In the genomic region with DNA sequence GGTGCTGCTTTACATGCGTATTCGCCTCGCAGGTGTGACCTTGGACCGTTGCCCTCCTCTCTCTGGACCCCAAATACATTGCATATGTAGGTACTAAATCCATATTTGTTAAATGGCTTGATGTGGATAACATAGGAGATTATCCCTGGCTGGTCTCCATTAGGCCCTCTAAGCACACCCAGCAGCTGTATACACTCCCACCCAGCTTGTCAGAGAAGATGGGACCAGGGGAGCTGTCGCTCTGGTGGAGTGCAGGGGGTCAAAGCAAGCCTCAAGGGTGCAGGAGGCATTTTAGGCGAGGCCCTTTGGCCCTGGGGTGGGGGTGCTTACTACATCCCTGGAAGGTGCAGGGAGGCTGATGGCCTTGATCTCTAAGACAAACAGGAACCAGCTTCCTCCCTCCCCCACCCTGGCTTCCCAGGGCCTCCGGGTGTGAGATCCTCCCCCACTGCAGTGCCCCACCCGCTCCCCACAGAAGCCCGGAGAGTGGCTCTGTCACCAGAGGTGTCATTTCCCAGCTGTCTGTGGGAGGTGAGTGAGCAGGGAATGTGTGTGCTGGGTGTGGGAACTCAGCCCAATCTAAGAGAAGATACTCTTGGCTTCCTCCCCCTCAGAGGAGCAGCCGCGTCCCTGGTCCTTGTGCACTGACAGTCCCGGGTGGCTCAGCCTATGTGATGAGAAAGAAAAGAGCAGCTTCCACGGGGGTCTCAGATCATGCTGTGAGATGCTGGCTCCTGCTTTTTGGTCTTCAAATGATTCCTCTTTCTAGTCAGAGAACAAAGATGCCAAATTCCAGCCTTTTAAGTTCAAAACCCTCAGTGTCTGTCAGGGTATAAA, we compare ENCODE assay signal across 1 cellular context.
TF ChIP-seq lines count a peak whose summit lies in the region.

No MANE protein-coding gene starts in this region.

TF ChIP-seq in HepG2, 621 proteins besides CTCF, POLR2A, EP300 and RAD21 (continued from another document and continues in another):
- TF ChIP-seq, protein P1, sequence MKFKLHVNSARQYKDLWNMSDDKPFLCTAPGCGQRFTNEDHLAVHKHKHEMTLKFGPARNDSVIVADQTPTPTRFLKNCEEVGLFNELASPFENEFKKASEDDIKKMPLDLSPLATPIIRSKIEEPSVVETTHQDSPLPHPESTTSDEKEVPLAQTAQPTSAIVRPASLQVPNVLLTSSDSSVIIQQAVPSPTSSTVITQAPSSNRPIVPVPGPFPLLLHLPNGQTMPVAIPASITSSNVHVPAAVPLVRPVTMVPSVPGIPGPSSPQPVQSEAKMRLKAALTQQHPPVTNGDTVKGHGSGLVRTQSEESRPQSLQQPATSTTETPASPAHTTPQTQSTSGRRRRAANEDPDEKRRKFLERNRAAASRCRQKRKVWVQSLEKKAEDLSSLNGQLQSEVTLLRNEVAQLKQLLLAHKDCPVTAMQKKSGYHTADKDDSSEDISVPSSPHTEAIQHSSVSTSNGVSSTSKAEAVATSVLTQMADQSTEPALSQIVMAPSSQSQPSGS (CRISPR knock-in tag; IDR thresholded peaks at IDR 0.05), result 0 out of 2 replicates have a peak, but pooled peaks have one; percentile 19
- TF ChIP-seq FOSL1 (CRISPR knock-in tag; IDR thresholded peaks at IDR 0.05; ENCODE audit: borderline replicate concordance), result no peak
- 0 out of 2 replicates have a peak, but pooled peaks have one; percentile 19 for TF ChIP-seq RCOR2 (CRISPR knock-in tag; IDR thresholded peaks at IDR 0.05)
- TF ChIP-seq RBM22 (optimal IDR thresholded peaks at IDR 0.05; ENCODE audit: low read length), result no peak
- no peak for TF ChIP-seq DNMT1 (CRISPR knock-in tag; IDR thresholded peaks at IDR 0.05)
- no peak for TF ChIP-seq NBN (conservative IDR thresholded peaks at IDR 0.05)
- no peak for TF ChIP-seq MBD4 (IDR thresholded peaks at IDR 0.05; ENCODE audit: borderline replicate concordance, low read length)
- peak; percentile 60 for TF ChIP-seq HDAC1 (CRISPR knock-in tag; IDR thresholded peaks at IDR 0.05)
- no peak for TF ChIP-seq ZNF3 (CRISPR knock-in tag; IDR thresholded peaks at IDR 0.05)
- TF ChIP-seq HOXA3 (CRISPR knock-in tag; IDR thresholded peaks at IDR 0.05), result peak; percentile 46; the same call in 1 of the 2 replicates
- TF ChIP-seq, protein P2, sequence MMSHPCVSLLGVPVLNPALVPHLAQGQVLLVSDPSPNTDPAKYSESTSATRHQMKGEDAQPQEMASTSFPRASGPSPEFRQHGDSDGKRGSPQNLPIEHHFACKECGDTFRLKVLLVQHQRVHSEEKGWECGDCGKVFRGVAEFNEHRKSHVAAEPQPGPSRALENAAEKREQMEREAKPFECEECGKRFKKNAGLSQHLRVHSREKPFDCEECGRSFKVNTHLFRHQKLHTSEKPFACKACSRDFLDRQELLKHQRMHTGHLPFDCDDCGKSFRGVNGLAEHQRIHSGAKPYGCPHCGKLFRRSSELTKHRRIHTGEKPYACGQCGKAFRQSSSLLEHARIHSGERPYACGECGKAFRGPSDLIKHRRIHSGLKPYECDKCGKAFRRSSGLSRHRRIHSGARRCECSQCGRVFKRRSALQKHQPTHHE (CRISPR knock-in tag; IDR thresholded peaks at IDR 0.05; ENCODE audit: borderline replicate concordance), result no peak
- TF ChIP-seq ZC3H13 (CRISPR knock-in tag; IDR thresholded peaks at IDR 0.05), result no peak
- TF ChIP-seq SP2 (CRISPR knock-in tag; IDR thresholded peaks at IDR 0.05), result no peak
- no peak for TF ChIP-seq HDAC6 (IDR thresholded peaks at IDR 0.05; ENCODE audit: low read depth, low read length)
- TF ChIP-seq SALL1 (CRISPR knock-in tag; IDR thresholded peaks at IDR 0.05), result peak; percentile 79
- TF ChIP-seq, protein P3, sequence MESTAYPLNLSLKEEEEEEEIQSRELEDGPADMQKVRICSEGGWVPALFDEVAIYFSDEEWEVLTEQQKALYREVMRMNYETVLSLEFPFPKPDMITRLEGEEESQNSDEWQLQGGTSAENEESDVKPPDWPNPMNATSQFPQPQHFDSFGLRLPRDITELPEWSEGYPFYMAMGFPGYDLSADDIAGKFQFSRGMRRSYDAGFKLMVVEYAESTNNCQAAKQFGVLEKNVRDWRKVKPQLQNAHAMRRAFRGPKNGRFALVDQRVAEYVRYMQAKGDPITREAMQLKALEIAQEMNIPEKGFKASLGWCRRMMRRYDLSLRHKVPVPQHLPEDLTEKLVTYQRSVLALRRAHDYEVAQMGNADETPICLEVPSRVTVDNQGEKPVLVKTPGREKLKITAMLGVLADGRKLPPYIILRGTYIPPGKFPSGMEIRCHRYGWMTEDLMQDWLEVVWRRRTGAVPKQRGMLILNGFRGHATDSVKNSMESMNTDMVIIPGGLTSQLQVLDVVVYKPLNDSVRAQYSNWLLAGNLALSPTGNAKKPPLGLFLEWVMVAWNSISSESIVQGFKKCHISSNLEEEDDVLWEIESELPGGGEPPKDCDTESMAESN (CRISPR knock-in tag; conservative IDR thresholded peaks at IDR 0.05), result no peak
- TF ChIP-seq TBX3 (IDR thresholded peaks at IDR 0.05; ENCODE audit: borderline replicate concordance), result no peak
- TF ChIP-seq ZNF383 (CRISPR knock-in tag; IDR thresholded peaks at IDR 0.05; ENCODE audit: borderline replicate concordance), result 0 out of 2 replicates have a peak, but pooled peaks have one; percentile 10
- peak; percentile 58; the same call in 1 of the 2 replicates for TF ChIP-seq RARA (CRISPR knock-in tag; IDR thresholded peaks at IDR 0.05)
- no peak for TF ChIP-seq ZBTB14 (CRISPR knock-in tag; IDR thresholded peaks at IDR 0.05)
- TF ChIP-seq, protein P4, sequence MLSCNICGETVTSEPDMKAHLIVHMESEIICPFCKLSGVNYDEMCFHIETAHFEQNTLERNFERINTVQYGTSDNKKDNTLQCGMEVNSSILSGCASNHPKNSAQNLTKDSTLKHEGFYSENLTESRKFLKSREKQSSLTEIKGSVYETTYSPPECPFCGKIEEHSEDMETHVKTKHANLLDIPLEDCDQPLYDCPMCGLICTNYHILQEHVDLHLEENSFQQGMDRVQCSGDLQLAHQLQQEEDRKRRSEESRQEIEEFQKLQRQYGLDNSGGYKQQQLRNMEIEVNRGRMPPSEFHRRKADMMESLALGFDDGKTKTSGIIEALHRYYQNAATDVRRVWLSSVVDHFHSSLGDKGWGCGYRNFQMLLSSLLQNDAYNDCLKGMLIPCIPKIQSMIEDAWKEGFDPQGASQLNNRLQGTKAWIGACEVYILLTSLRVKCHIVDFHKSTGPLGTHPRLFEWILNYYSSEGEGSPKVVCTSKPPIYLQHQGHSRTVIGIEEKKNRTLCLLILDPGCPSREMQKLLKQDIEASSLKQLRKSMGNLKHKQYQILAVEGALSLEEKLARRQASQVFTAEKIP (CRISPR knock-in tag; IDR thresholded peaks at IDR 0.05; ENCODE audit: borderline replicate concordance), result no peak
- TF ChIP-seq RNF2 (conservative IDR thresholded peaks at IDR 0.05; ENCODE audit: low read depth), result no peak
- 0 out of 2 replicates have a peak, but pooled peaks have one; percentile 50 for TF ChIP-seq ZNF552 (CRISPR knock-in tag; IDR thresholded peaks at IDR 0.05; ENCODE audit: borderline replicate concordance)
- no peak for TF ChIP-seq ARHGAP35 (CRISPR knock-in tag; IDR thresholded peaks at IDR 0.05; ENCODE audit: borderline replicate concordance)
- TF ChIP-seq AKAP8 (CRISPR knock-in tag; IDR thresholded peaks at IDR 0.05), result no peak
- TF ChIP-seq HMGXB3 (CRISPR knock-in tag; IDR thresholded peaks at IDR 0.05; ENCODE audit: borderline replicate concordance), result no peak
- TF ChIP-seq ZNF761 (CRISPR knock-in tag; conservative IDR thresholded peaks at IDR 0.05), result no peak
- TF ChIP-seq HNF4G (IDR thresholded peaks at IDR 0.05; ENCODE audit: borderline replicate concordance, low read depth, low read length), result no peak; the same call in 1 of the 2 replicates
- no peak for TF ChIP-seq HNF4G (CRISPR knock-in tag; IDR thresholded peaks at IDR 0.05; ENCODE audit: borderline replicate concordance, low read depth)
- TF ChIP-seq ZNF264 (CRISPR knock-in tag; IDR thresholded peaks at IDR 0.05), result no peak
- no peak for TF ChIP-seq HOXA9 (CRISPR knock-in tag; IDR thresholded peaks at IDR 0.05; ENCODE audit: borderline replicate concordance)
- TF ChIP-seq, protein P5, sequence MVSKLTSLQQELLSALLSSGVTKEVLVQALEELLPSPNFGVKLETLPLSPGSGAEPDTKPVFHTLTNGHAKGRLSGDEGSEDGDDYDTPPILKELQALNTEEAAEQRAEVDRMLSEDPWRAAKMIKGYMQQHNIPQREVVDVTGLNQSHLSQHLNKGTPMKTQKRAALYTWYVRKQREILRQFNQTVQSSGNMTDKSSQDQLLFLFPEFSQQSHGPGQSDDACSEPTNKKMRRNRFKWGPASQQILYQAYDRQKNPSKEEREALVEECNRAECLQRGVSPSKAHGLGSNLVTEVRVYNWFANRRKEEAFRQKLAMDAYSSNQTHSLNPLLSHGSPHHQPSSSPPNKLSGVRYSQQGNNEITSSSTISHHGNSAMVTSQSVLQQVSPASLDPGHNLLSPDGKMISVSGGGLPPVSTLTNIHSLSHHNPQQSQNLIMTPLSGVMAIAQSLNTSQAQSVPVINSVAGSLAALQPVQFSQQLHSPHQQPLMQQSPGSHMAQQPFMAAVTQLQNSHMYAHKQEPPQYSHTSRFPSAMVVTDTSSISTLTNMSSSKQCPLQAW (CRISPR knock-in tag; IDR thresholded peaks at IDR 0.05), result 0 out of 2 replicates have a peak, but pooled peaks have one; percentile 16
- TF ChIP-seq SUZ12 (IDR thresholded peaks at IDR 0.05; ENCODE audit: low read depth, low read length), result no peak
- no peak for TF ChIP-seq MAF1 (CRISPR knock-in tag; IDR thresholded peaks at IDR 0.05; ENCODE audit: borderline replicate concordance)
- no peak for TF ChIP-seq ZNF629 (CRISPR knock-in tag; conservative IDR thresholded peaks at IDR 0.05)
- TF ChIP-seq ZBTB42 (CRISPR knock-in tag; IDR thresholded peaks at IDR 0.05), result no peak
- TF ChIP-seq, protein P6, sequence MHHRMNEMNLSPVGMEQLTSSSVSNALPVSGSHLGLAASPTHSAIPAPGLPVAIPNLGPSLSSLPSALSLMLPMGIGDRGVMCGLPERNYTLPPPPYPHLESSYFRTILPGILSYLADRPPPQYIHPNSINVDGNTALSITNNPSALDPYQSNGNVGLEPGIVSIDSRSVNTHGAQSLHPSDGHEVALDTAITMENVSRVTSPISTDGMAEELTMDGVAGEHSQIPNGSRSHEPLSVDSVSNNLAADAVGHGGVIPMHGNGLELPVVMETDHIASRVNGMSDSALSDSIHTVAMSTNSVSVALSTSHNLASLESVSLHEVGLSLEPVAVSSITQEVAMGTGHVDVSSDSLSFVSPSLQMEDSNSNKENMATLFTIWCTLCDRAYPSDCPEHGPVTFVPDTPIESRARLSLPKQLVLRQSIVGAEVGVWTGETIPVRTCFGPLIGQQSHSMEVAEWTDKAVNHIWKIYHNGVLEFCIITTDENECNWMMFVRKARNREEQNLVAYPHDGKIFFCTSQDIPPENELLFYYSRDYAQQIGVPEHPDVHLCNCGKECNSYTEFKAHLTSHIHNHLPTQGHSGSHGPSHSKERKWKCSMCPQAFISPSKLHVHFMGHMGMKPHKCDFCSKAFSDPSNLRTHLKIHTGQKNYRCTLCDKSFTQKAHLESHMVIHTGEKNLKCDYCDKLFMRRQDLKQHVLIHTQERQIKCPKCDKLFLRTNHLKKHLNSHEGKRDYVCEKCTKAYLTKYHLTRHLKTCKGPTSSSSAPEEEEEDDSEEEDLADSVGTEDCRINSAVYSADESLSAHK (CRISPR knock-in tag; IDR thresholded peaks at IDR 0.05; ENCODE audit: borderline replicate concordance), result no peak
- no peak for TF ChIP-seq ZNF710 (CRISPR knock-in tag; IDR thresholded peaks at IDR 0.05; ENCODE audit: borderline replicate concordance)
- no peak for TF ChIP-seq POLR2AphosphoS2 (IDR thresholded peaks at IDR 0.05; ENCODE audit: low read depth, low read length)
- no peak for TF ChIP-seq HNRNPUL1 (IDR thresholded peaks at IDR 0.05; ENCODE audit: low read depth, low read length)
- no peak for TF ChIP-seq TCF7L2 (IDR thresholded peaks at IDR 0.05; ENCODE audit: low read depth, low read length)
